ENCODE assay signal across 8 cellular contexts in the genomic region with DNA sequence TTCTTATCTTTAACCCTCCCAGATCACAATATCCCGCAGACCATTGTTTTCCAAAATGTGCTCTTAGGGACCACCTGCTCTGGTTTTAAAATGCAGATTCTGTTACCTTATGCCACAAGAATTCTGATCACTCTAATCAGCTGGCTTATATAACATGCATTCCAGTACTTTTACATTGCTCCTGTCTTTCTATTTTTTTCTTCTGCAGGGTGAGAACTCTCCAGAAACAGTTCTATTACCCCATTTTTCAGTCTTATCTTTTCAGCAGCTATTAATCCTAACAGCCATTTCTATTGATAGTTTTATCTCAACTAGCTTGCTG. TPM values are rescaled to one million over a fixed set of nuclear protein-coding genes. Genes with fewer than 3 reads are reported as not detected.
DNase-seq lines count a peak whose midpoint lies in the region; ATAC-seq, FAIRE-seq and TF ChIP-seq lines count a peak whose summit lies in the region.

No MANE protein-coding gene starts in this region.

- intact Hi-C loops in prostate gland (cut with DNase I): loop anchor here (10.0 kb wide), 3 partner anchors 141 to 339 kb away; a partner anchor contains a TSS

- ATAC-seq in WTC11: no peak
- no peak for ATAC-seq in GM18868 (IDR thresholded peaks at IDR 0.05; ENCODE audit: unreplicated experiment)

- peak overlapping the region; percentile 93 for H3K27ac Mint-ChIP-seq in WTC11

- no peak for DNase-seq in WTC11 (ENCODE audit: low spot score)
- DNase-seq in fibroblast of pulmonary artery (ENCODE audit: low read depth): no peak
- no peak for DNase-seq in prostate gland (ENCODE audit: low spot score)
- DNase-seq in NCI-H446 (lab: John Stamatoyannopoulos, UW): no peak
- DNase-seq in frontal cortex (ENCODE audit: low spot score in 2 of 2): no peak
- DNase-seq in foreskin melanocyte: no peak

- H3K4me1 ChIP-seq in ES-I3 (ENCODE audit: insufficient read depth, low read length): peaks cover 27% of the 10 kb centered on the region
- H3K4me1 ChIP-seq in prostate gland (replicated peaks): peaks cover 6% of the 10 kb centered on the region

- POLR2A ChIA-PET in WTC11 (lab: Charles Lee): interaction anchor here (1.8 kb wide), 1 partner anchor 198 kb away, joined by 6 read pairs; a partner anchor contains a TSS

- peak overlapping the region; percentile 96; the same call in 1 of the 2 replicates for H3K9ac ChIP-seq in ES-I3 (ENCODE audit: low read depth, low read length)

- FAIRE-seq in frontal cortex (lab: Jason Lieb, UNC): no peak

- WGBS in prostate gland: 26% methylated on average over 1 of the region's 1 CpG

- H3K27me3 Mint-ChIP-seq in WTC11 (ENCODE audit: low read depth): peaks cover 15% of the 10 kb centered on the region

- no peaks in the 10 kb centered on the region for H3K9me3 Mint-ChIP-seq in WTC11

- H3K27ac ChIP-seq in prostate gland: peak overlapping the region; percentile 100

- H3K36me3 Mint-ChIP-seq in WTC11: no peaks in the 10 kb centered on the region

- peak overlapping the region; percentile 93 for H3K4me3 Mint-ChIP-seq in WTC11

- CTCF ChIA-PET in WTC11 (lab: Charles Lee): interaction anchor here (0.7 to 2.3 kb wide), 4 partner anchors 53 to 109 kb away, joined by 3 to 8 read pairs (median 4); no protein-coding TSS in a partner anchor

- H3K27me3 ChIP-seq in prostate gland (replicated peaks; ENCODE audit: insufficient read depth): no peaks in the 10 kb centered on the region

- TF ChIP-seq CTCF in WTC11 (IDR thresholded peaks at IDR 0.05) (no peak), fibroblast of pulmonary artery (IDR thresholded peaks at IDR 0.05; ENCODE audit: low read length, missing control alignments) (no peak), prostate gland (IDR thresholded peaks at IDR 0.05) (no peak)

- H3K4me3 ChIP-seq in fibroblast of pulmonary artery (replicated peaks; ENCODE audit: low read depth, low read length) (peak overlapping the region; percentile 85), prostate gland (peak overlapping the region; percentile 97 to 100)

- H3K4me1 Mint-ChIP-seq in WTC11: peaks cover 53% of the 10 kb centered on the region

- H3K9me3 ChIP-seq in ES-I3 (ENCODE audit: control insufficient read depth, insufficient read depth, low read length) (no peaks in the 10 kb centered on the region), prostate gland (no peaks in the 10 kb centered on the region)

- H3K36me3 ChIP-seq in ES-I3 (ENCODE audit: insufficient read depth, low read length): peaks cover 6% of the 10 kb centered on the region; the same call in 1 of the 2 replicates
- H3K36me3 ChIP-seq in prostate gland: no peaks in the 10 kb centered on the region

- TF ChIP-seq POLR2A in prostate gland (IDR thresholded peaks at IDR 0.05): no peak

TF ChIP-seq in WTC11, 78 proteins besides CTCF, POLR2A, EP300 and RAD21:
- TF ChIP-seq CBFB (CRISPR knock-in tag; IDR thresholded peaks at IDR 0.05; ENCODE audit: low read depth) (no peak), NR3C1 (CRISPR knock-in tag; conservative IDR thresholded peaks at IDR 0.05; ENCODE audit: low read depth) (no peak), ATF1 (CRISPR knock-in tag; IDR thresholded peaks at IDR 0.05) (no peak), ZNF138 (CRISPR knock-in tag; conservative IDR thresholded peaks at IDR 0.05) (no peak)
- TF ChIP-seq, protein P1, sequence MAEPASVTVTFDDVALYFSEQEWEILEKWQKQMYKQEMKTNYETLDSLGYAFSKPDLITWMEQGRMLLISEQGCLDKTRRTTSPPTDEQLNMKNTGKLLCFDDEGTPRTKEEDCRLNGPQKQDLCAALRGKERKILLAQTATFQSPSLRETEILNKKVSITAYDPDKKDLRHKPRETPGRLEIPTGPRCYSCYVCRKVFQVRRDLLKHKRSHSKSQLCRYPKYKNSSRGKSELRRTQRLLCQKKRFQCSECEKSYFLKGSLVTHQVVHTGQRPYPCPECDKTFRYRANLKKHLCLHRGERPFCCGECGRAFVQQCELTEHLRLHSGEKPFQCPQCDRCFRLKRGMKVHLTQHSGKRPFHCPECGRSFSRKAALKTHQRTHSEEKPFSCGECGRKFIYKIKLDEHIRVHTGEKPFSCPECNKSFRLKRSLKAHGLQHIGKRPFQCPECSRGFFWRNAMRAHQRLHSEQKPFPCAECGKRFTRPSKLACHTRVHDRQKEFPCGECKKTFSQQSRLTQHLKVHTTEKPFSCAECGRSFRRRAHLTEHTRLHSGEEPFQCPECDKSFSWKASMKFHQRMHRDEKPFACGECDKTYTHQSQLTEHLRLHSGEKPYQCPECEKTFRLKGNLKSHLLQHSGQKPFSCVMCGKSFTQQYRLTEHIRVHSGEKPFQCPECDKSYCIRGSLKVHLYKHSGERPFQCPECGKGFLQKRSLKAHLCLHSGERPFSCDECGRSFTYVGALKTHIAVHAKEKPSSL (CRISPR knock-in tag; conservative IDR thresholded peaks at IDR 0.05): no peak

RNA-seq across cellular contexts. Expression of a gene that starts 2.8 kb away (rescaled TPM):
- total RNA-seq in WTC11 (2021): 177 to 186 TPM (median 178 TPM) in 3 replicates
- 100 to 1,000 TPM; 401 to 632 TPM for total RNA-seq in prostate gland
- total RNA-seq in frontal cortex: 99.5 TPM
